9 cellular contexts compared by ENCODE assay signal in genomic region chr5:173614591-173614990, GRCh38. TPM values are rescaled to one million over a fixed set of nuclear protein-coding genes. Genes with fewer than 3 reads are reported as not detected.
DNase-seq lines count a peak whose midpoint lies in the region; TF ChIP-seq lines count a peak whose summit lies in the region.
"Had no signal": no experiment of that assay in that cellular context is flagged by ENCODE, and none has a peak within 500 bp of the region (broad histone marks: within the 10 kb centered on the region; RNA-seq: fewer than 3 reads in every experiment).

No MANE protein-coding gene starts in this region.

- H3K27ac ChIP-seq in SJCRH30 (no peak overlapping the region), esophagus muscularis mucosa (replicated peaks in 1 of 4) (no peak overlapping the region)

- peak overlapping the region; percentile 91; the same call in 1 of the 2 replicates for H3K4me3 ChIP-seq in SJCRH30
- peak overlapping the region; percentile 76 to 99 (median 92) for H3K4me3 ChIP-seq in esophagus muscularis mucosa
- H3K4me3 ChIP-seq in retinal pigment epithelial cell (ENCODE audit: low read length) = peak overlapping the region; percentile 85

- intact Hi-C loops in esophagus muscularis mucosa (cut with DNase I) = no loop called here

- TF ChIP-seq POLR2A in esophagus muscularis mucosa (IDR thresholded peaks at IDR 0.05; ENCODE audit: low read depth) = no peak

- H3K4me1 ChIP-seq in SJCRH30 (peaks cover 13% of the 10 kb centered on the region), esophagus muscularis mucosa (peaks cover 22 to 54% (median 47%) of the 10 kb centered on the region in 4 donors)

- DNase-seq in NCI-H82 (lab: John Stamatoyannopoulos, UW) (peak; percentile 35), NCI-H82 treated with DMSO at 0.1 percent for 48 hours (lab: John Stamatoyannopoulos, UW; ENCODE audit: unreplicated experiment) (no peak), SJCRH30 (no peak), esophagus muscularis mucosa (ENCODE audit: extremely low spot score) (no peak), retinal pigment epithelial cell (ENCODE audit: low read depth) (no peak), NCI-H1048 (lab: John Stamatoyannopoulos, UW) (no peak), glomerular visceral epithelial cell (ENCODE audit: extremely low spot score) (no peak)
- no peak for DNase-seq in activated CD8-positive, alpha-beta memory T cell treated with anti-CD3 and anti-CD28 coated beads, Interleukin-2, amount 50 U/mL, for 4 hours
- DNase-seq: naive B cell had no signal

- peaks cover 38% of the 10 kb centered on the region for H3K36me3 ChIP-seq in SJCRH30
- H3K36me3 ChIP-seq in esophagus muscularis mucosa = peaks cover 13 to 37% (median 26%) of the 10 kb centered on the region in 4 donors

- H3K9me3 ChIP-seq in SJCRH30 (replicated peaks) = no peaks in the 10 kb centered on the region
- no peaks in the 10 kb centered on the region for H3K9me3 ChIP-seq in esophagus muscularis mucosa

- H3K27me3 ChIP-seq in SJCRH30 (no peaks in the 10 kb centered on the region), esophagus muscularis mucosa (no peaks in the 10 kb centered on the region)

- TF ChIP-seq CTCF in esophagus muscularis mucosa (IDR thresholded peaks at IDR 0.05) (no peak), retinal pigment epithelial cell (conservative IDR thresholded peaks at IDR 0.05; ENCODE audit: low read depth, low read length) (no peak)

- no peak for TF ChIP-seq EP300 in esophagus muscularis mucosa (IDR thresholded peaks at IDR 0.05)

- WGBS in esophagus muscularis mucosa = 88% methylated on average over 7 of the region's 7 CpGs

RNA-seq across cellular contexts. Expression of gene BOD1, which starts 1.9 kb away (rescaled TPM):
- 104 and 105 TPM in 2 replicates for total RNA-seq in SJCRH30 (2014; rRNA removed; shearing (Covaris generic))
- total RNA-seq in esophagus muscularis mucosa = 10 to 100 TPM; 43.9 to 58.3 (median 48.3) TPM
